Comparison of ENCODE assay signal across 9 cellular contexts in the genomic region with DNA sequence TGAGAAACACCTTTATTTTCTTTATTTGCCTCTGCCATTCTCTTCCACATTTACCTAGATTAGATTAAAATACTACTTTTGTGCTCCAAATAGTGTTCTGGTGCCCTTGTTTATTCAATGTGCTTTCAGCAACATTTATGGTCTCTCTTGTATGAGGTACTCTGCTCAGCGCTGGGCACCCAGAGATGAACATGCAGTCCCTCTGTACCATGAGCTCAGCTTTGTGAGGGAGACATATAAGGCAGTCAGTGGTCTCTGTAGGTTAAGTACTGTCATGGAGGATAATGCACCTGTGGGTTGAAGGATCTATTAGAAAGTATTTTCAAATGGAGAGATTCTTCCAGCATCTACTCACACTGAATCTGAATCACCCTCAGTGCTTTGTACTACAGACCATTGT.
"Had no signal": no experiment of that assay in that cellular context is flagged by ENCODE, and none has a peak within 500 bp of the region (broad histone marks: within the 10 kb centered on the region; RNA-seq: fewer than 3 reads in every experiment).

No MANE protein-coding gene starts in this region.

- H3K4me1 Mint-ChIP-seq: H9 had no signal

- ATAC-seq: K562 had no signal

- DNase-seq: GM23248, GOT3, H9, HCEC 1CT, IMR-90, KG1 had no signal

- H3K4me3 Mint-ChIP-seq: H9 had no signal

- FAIRE-seq: H54, HTR-8/SVneo, K562 had no signal

- H3K4me3 ChIP-seq: GM23248, K562 had no signal

- H3K27ac ChIP-seq: GM23248 had no signal

- H2AFZ ChIP-seq: GM23248 had no signal

- H3K27ac Mint-ChIP-seq: H9 had no signal

- H3K9ac ChIP-seq: GM23248 had no signal

- H3K9me3 Mint-ChIP-seq: H9 had no signal
